ENCODE assay signal across 24 cellular contexts in genomic region chr6:83636800-83637199, GRCh38.
"Had no signal": no experiment of that assay in that cellular context is flagged by ENCODE, and none has a peak within 500 bp of the region (broad histone marks: within the 10 kb centered on the region; RNA-seq: fewer than 3 reads in every experiment).

No MANE protein-coding gene starts in this region.

- H3K9me3 Mint-ChIP-seq: dendritic cell treated with granulocyte-macrophage colony-stimulating factor and Interleukin-4, amounts not matched to agents 40 ng/mL and 50 ng/mL, for 4 days; endodermal cell; mesothelial cell of epicardium had no signal

- H3K4me3 Mint-ChIP-seq: dendritic cell treated with granulocyte-macrophage colony-stimulating factor and Interleukin-4, amounts not matched to agents 40 ng/mL and 50 ng/mL, for 4 days; effector memory CD8-positive, alpha-beta T cell; endodermal cell; mesothelial cell of epicardium; naive B cell had no signal

- H3K27ac ChIP-seq: colonic mucosa, epithelial cell of prostate, esophagus squamous epithelium, gastrocnemius medialis, heart right ventricle, left lung, lower lobe of right lung had no signal

- H3K4me1 Mint-ChIP-seq: mesothelial cell of epicardium, naive B cell had no signal

- H3K4me3 ChIP-seq: colonic mucosa, esophagus squamous epithelium, gastrocnemius medialis, heart right ventricle, left lung, lower lobe of right lung, mucosa of descending colon had no signal

- H3K27me3 Mint-ChIP-seq: dendritic cell treated with granulocyte-macrophage colony-stimulating factor and Interleukin-4, amounts not matched to agents 40 ng/mL and 50 ng/mL, for 4 days; naive B cell had no signal

- H3K27ac Mint-ChIP-seq: dendritic cell treated with granulocyte-macrophage colony-stimulating factor and Interleukin-4, amounts not matched to agents 40 ng/mL and 50 ng/mL, for 4 days; effector memory CD8-positive, alpha-beta T cell; endodermal cell; mesothelial cell of epicardium had no signal

- H3K36me3 ChIP-seq: colonic mucosa, esophagus squamous epithelium, gastrocnemius medialis, heart right ventricle, left lung, lower lobe of right lung had no signal

- H3K36me3 Mint-ChIP-seq: mesothelial cell of epicardium, naive B cell had no signal

- DNase-seq: colonic mucosa; cortex of kidney; effector CD8-positive, alpha-beta T cell; effector memory CD8-positive, alpha-beta T cell; endodermal cell; erythroblast; esophagus squamous epithelium; foreskin fibroblast; foreskin melanocyte; gastrocnemius medialis; glutamatergic neuron; head of caudate nucleus; heart right ventricle; hippocampal formation; left cardiac atrium; left lung; left ventricle myocardium superior; lower lobe of right lung; mesenchymal stem cell; mucosa of descending colon; naive B cell had no signal

- H3K9me3 ChIP-seq: colonic mucosa, esophagus squamous epithelium, gastrocnemius medialis, heart right ventricle, left lung, lower lobe of right lung, mucosa of descending colon had no signal

- H3K27me3 ChIP-seq: colonic mucosa, esophagus squamous epithelium, gastrocnemius medialis, left lung had no signal

- H3K4me1 ChIP-seq: colonic mucosa, esophagus squamous epithelium, gastrocnemius medialis, heart right ventricle, left lung, lower lobe of right lung had no signal
